ENCODE assay signal across 17 cellular contexts in genomic region chr3:158842946-158843345, GRCh38.
"Had no signal": no experiment of that assay in that cellular context is flagged by ENCODE, and none has a peak within 500 bp of the region (broad histone marks: within the 10 kb centered on the region; RNA-seq: fewer than 3 reads in every experiment).

No MANE protein-coding gene starts in this region.

- H2AFZ ChIP-seq: neural progenitor cell had no signal

- H3K36me3 ChIP-seq: adrenal gland, neural progenitor cell, prostate gland, right atrium auricular region, thoracic aorta, upper lobe of left lung, WERI-Rb-1 had no signal

- H3K4me2 ChIP-seq: neural progenitor cell had no signal

- H3K4me1 ChIP-seq: adrenal gland, prostate gland, right atrium auricular region, upper lobe of left lung had no signal

- H3K9me3 ChIP-seq: adrenal gland, mucosa of descending colon, prostate gland, right atrium auricular region, thoracic aorta, upper lobe of left lung had no signal

- H3K4me3 ChIP-seq: adrenal gland, dorsolateral prefrontal cortex, mucosa of descending colon, neural progenitor cell, prostate gland, right atrium auricular region, skin epidermis, thoracic aorta, upper lobe of left lung had no signal

- H3K27me3 ChIP-seq: adrenal gland, dorsolateral prefrontal cortex, neural progenitor cell, right atrium auricular region, upper lobe of left lung had no signal

- DNase-seq: activated CD4-positive, alpha-beta T cell treated with anti-CD3 and anti-CD28 coated beads for 1 hour; activated CD4-positive, alpha-beta T cell treated with anti-CD3 and anti-CD28 coated beads, Interleukin-2, amount 50 U/mL, for 48 hours; activated gamma-delta T cell; adrenal gland; dorsolateral prefrontal cortex; left ventricle myocardium superior; mesenchymal stem cell; mucosa of descending colon; naive B cell; stimulated activated CD4-positive, alpha-beta T cell treated with anti-CD3 and anti-CD28 coated beads, Interleukin-4, amount 100 ng/mL, for 1 hour; upper lobe of left lung; WERI-Rb-1 had no signal

- H3K27ac ChIP-seq: adrenal gland, dorsolateral prefrontal cortex, neural progenitor cell, prostate gland, right atrium auricular region, skin epidermis, thoracic aorta, upper lobe of left lung, WERI-Rb-1 had no signal

- H3K9ac ChIP-seq: neural progenitor cell had no signal

- ATAC-seq: left ventricle myocardium superior, mucosa of descending colon had no signal
